ENCODE assay signal across 1 cellular context in the genomic region with DNA sequence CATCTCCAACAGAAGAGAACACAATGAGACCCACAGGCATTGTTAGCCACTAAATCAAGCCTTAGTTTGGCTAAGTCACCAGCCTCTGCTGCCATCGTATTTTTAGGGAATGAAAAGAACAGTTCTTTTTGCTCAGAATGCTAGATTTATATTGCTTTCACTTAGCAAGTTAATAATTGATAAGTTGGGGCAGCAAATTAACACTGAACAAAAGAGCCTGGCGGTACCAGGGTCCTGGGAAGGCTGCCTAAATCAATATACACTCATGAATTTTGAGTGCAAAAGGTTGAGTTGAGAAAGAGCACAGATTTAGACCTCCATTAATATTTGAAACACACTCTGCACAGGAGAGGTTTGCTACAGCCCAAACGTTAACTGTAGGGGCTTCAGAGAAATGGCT.
TF ChIP-seq lines count a peak whose summit lies in the region.

No MANE protein-coding gene starts in this region.

TF ChIP-seq in HepG2, 621 proteins besides CTCF, POLR2A, EP300 and RAD21 (continued from another document and continues in another):
- TF ChIP-seq, protein P1, sequence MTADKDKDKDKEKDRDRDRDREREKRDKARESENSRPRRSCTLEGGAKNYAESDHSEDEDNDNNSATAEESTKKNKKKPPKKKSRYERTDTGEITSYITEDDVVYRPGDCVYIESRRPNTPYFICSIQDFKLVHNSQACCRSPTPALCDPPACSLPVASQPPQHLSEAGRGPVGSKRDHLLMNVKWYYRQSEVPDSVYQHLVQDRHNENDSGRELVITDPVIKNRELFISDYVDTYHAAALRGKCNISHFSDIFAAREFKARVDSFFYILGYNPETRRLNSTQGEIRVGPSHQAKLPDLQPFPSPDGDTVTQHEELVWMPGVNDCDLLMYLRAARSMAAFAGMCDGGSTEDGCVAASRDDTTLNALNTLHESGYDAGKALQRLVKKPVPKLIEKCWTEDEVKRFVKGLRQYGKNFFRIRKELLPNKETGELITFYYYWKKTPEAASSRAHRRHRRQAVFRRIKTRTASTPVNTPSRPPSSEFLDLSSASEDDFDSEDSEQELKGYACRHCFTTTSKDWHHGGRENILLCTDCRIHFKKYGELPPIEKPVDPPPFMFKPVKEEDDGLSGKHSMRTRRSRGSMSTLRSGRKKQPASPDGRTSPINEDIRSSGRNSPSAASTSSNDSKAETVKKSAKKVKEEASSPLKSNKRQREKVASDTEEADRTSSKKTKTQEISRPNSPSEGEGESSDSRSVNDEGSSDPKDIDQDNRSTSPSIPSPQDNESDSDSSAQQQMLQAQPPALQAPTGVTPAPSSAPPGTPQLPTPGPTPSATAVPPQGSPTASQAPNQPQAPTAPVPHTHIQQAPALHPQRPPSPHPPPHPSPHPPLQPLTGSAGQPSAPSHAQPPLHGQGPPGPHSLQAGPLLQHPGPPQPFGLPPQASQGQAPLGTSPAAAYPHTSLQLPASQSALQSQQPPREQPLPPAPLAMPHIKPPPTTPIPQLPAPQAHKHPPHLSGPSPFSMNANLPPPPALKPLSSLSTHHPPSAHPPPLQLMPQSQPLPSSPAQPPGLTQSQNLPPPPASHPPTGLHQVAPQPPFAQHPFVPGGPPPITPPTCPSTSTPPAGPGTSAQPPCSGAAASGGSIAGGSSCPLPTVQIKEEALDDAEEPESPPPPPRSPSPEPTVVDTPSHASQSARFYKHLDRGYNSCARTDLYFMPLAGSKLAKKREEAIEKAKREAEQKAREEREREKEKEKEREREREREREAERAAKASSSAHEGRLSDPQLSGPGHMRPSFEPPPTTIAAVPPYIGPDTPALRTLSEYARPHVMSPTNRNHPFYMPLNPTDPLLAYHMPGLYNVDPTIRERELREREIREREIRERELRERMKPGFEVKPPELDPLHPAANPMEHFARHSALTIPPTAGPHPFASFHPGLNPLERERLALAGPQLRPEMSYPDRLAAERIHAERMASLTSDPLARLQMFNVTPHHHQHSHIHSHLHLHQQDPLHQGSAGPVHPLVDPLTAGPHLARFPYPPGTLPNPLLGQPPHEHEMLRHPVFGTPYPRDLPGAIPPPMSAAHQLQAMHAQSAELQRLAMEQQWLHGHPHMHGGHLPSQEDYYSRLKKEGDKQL (CRISPR knock-in tag; IDR thresholded peaks at IDR 0.05; ENCODE audit: low read depth), result 0 out of 2 replicates have a peak, but pooled peaks have one; percentile 39
- TF ChIP-seq, protein P2, sequence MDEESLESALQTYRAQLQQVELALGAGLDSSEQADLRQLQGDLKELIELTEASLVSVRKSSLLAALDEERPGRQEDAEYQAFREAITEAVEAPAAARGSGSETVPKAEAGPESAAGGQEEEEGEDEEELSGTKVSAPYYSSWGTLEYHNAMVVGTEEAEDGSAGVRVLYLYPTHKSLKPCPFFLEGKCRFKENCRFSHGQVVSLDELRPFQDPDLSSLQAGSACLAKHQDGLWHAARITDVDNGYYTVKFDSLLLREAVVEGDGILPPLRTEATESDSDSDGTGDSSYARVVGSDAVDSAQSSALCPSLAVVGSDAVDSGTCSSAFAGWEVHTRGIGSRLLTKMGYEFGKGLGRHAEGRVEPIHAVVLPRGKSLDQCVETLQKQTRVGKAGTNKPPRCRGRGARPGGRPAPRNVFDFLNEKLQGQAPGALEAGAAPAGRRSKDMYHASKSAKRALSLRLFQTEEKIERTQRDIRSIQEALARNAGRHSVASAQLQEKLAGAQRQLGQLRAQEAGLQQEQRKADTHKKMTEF (CRISPR knock-in tag; IDR thresholded peaks at IDR 0.05), result peak; percentile 57; the same call in 1 of the 2 replicates
- TF ChIP-seq RBM39 (IDR thresholded peaks at IDR 0.05; ENCODE audit: low read depth, low read length, poor library complexity, severe bottlenecking), result no peak
- peak; percentile 55; the same call in 1 of the 2 replicates for TF ChIP-seq SALL1 (CRISPR knock-in tag; IDR thresholded peaks at IDR 0.05)
- TF ChIP-seq, protein P3, sequence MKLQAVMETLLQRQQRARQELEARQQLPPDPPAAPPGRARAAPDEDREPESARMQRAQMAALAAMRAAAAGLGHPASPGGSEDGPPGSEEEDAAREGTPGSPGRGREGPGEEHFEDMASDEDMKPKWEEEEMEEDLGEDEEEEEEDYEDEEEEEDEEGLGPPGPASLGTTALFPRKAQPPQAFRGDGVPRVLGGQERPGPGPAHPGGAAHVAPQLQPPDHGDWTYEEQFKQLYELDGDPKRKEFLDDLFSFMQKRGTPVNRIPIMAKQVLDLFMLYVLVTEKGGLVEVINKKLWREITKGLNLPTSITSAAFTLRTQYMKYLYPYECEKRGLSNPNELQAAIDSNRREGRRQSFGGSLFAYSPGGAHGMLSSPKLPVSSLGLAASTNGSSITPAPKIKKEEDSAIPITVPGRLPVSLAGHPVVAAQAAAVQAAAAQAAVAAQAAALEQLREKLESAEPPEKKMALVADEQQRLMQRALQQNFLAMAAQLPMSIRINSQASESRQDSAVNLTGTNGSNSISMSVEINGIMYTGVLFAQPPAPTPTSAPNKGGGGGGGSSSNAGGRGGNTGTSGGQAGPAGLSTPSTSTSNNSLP (IDR thresholded peaks at IDR 0.05; ENCODE audit: low read depth, low read length), result peak; percentile 95
- peak; percentile 90; the same call in 1 of the 2 replicates for TF ChIP-seq AHDC1 (CRISPR knock-in tag; IDR thresholded peaks at IDR 0.05; ENCODE audit: borderline replicate concordance)
- peak; percentile 71 for TF ChIP-seq NCOA2 (CRISPR knock-in tag; IDR thresholded peaks at IDR 0.05)
- 0 out of 2 replicates have a peak, but pooled peaks have one; percentile 55 for TF ChIP-seq SP140L (CRISPR knock-in tag; IDR thresholded peaks at IDR 0.05; ENCODE audit: borderline replicate concordance)
- peak in 1 of 2 experiments; percentile 52; a peak in 2 of 4 replicates for TF ChIP-seq NR2F1 (CRISPR knock-in tag; IDR thresholded peaks at IDR 0.05)
- TF ChIP-seq HNF4A (CRISPR knock-in tag; IDR thresholded peaks at IDR 0.05), result peak; percentile 90
- peak; percentile 57 for TF ChIP-seq RARA (CRISPR knock-in tag; IDR thresholded peaks at IDR 0.05)
- no peak for TF ChIP-seq ZNF75D (CRISPR knock-in tag; IDR thresholded peaks at IDR 0.05; ENCODE audit: borderline replicate concordance)
- peak; percentile 62 for TF ChIP-seq ASH2L (IDR thresholded peaks at IDR 0.05; ENCODE audit: insufficient read length, low read depth, low read length)
- no peak for TF ChIP-seq GRHL1 (CRISPR knock-in tag; conservative IDR thresholded peaks at IDR 0.05)
- no peak for TF ChIP-seq TCF12 (IDR thresholded peaks at IDR 0.05)
- no peak for TF ChIP-seq TCF12 (CRISPR knock-in tag; IDR thresholded peaks at IDR 0.05)
- TF ChIP-seq THAP11 (CRISPR knock-in tag; IDR thresholded peaks at IDR 0.05), result peak; percentile 51; the same call in 1 of the 2 replicates
- TF ChIP-seq HNF4G (IDR thresholded peaks at IDR 0.05; ENCODE audit: borderline replicate concordance, low read depth, low read length), result peak; percentile 62
- TF ChIP-seq HNF4G (CRISPR knock-in tag; IDR thresholded peaks at IDR 0.05; ENCODE audit: borderline replicate concordance, low read depth), result no peak
- TF ChIP-seq DMAP1 (CRISPR knock-in tag; IDR thresholded peaks at IDR 0.05), result no peak
- peak; percentile 86 for TF ChIP-seq NFIC (IDR thresholded peaks at IDR 0.05; ENCODE audit: low read length)
- peak; percentile 80; the same call in 1 of the 2 replicates for TF ChIP-seq ZBTB7B (CRISPR knock-in tag; IDR thresholded peaks at IDR 0.05)
- TF ChIP-seq ZHX2 (IDR thresholded peaks at IDR 0.05; ENCODE audit: low read depth), result no peak
- no peak for TF ChIP-seq ZHX2 (CRISPR knock-in tag; IDR thresholded peaks at IDR 0.05; ENCODE audit: borderline replicate concordance)
- TF ChIP-seq BCL6 (CRISPR knock-in tag; IDR thresholded peaks at IDR 0.05), result peak; percentile 38; the same call in 1 of the 2 replicates
- TF ChIP-seq KDM1A (CRISPR knock-in tag; IDR thresholded peaks at IDR 0.05), result 0 out of 2 replicates have a peak, but pooled peaks have one; percentile 27
- TF ChIP-seq NR2F2 (IDR thresholded peaks at IDR 0.05; ENCODE audit: borderline replicate concordance, low read depth), result peak; percentile 49; the same call in 1 of the 2 replicates
- TF ChIP-seq CENPX (CRISPR knock-in tag; IDR thresholded peaks at IDR 0.05), result no peak
- TF ChIP-seq REPIN1 (CRISPR knock-in tag; IDR thresholded peaks at IDR 0.05; ENCODE audit: borderline replicate concordance, low read depth), result no peak
